In genomic region chrX:72060196-72060974, GRCh38 we compare ENCODE assay signal across 12 cellular contexts.
DNase-seq lines count a peak whose midpoint lies in the region; ATAC-seq and TF ChIP-seq lines count a peak whose summit lies in the region.
"Had no signal": no experiment of that assay in that cellular context is flagged by ENCODE, and none has a peak within 500 bp of the region (broad histone marks: within the 10 kb centered on the region; RNA-seq: fewer than 3 reads in every experiment).

No MANE protein-coding gene starts in this region.

- no peak for TF ChIP-seq CTCF in left ventricle myocardium inferior (IDR thresholded peaks at IDR 0.05; ENCODE audit: borderline replicate concordance)
- no peak for TF ChIP-seq CTCF in right atrium auricular region (IDR thresholded peaks at IDR 0.05)
- TF ChIP-seq CTCF in foreskin fibroblast (IDR thresholded peaks at IDR 0.05; ENCODE audit: low read depth, low read length): no peak

- no peak overlapping the region for H3K27ac Mint-ChIP-seq in CD8-positive, alpha-beta memory T cell

- H3K4me3 Mint-ChIP-seq in CD8-positive, alpha-beta memory T cell: no peak overlapping the region

- no peaks in the 10 kb centered on the region for H3K36me3 Mint-ChIP-seq in CD8-positive, alpha-beta memory T cell

- no peak for ATAC-seq in HG02852 (IDR thresholded peaks at IDR 0.05; ENCODE audit: unreplicated experiment)
- ATAC-seq: mucosa of descending colon had no signal

- H3K27me3 ChIP-seq in left ventricle myocardium inferior (ENCODE audit: low read depth): no peaks in the 10 kb centered on the region
- H3K27me3 ChIP-seq in right atrium auricular region: no peaks in the 10 kb centered on the region
- H3K27me3 ChIP-seq in CD8-positive, alpha-beta memory T cell (ENCODE audit: insufficient read depth, low read length, poor library complexity, severe bottlenecking): no peaks in the 10 kb centered on the region

- POLR2A ChIA-PET in CD8-positive, alpha-beta memory T cell (lab: Charles Lee): no interaction called here

- DNase-seq in left ventricle myocardium inferior: no peak
- DNase-seq in right atrium auricular region (ENCODE audit: low spot score): no peak
- DNase-seq in SK-N-DZ (ENCODE audit: low spot score): peak; percentile 75
- DNase-seq in hypothalamus (lab: John Stamatoyannopoulos, UW): peak in 46 of 51 donors; percentile 0 to 75 (median 38)
- DNase-seq in activated naive CD4-positive, alpha-beta T cell (lab: John Stamatoyannopoulos, UW): no peak
- no peak for DNase-seq in foreskin fibroblast
- DNase-seq in CD8-positive, alpha-beta memory T cell: no peak
- DNase-seq: MM.1S, mucosa of descending colon, WERI-Rb-1 had no signal

- H3K4me3 ChIP-seq in left ventricle myocardium inferior: no peak overlapping the region
- H3K4me3 ChIP-seq in right atrium auricular region: no peak overlapping the region
- H3K4me3 ChIP-seq in foreskin fibroblast (ENCODE audit: low read depth in 1 of 2, low read length in 2 of 2): no peak overlapping the region
- no peak overlapping the region for H3K4me3 ChIP-seq in CD8-positive, alpha-beta memory T cell (ENCODE audit: low read length)
- H3K4me3 ChIP-seq: mucosa of descending colon had no signal

- H3K36me3 ChIP-seq in left ventricle myocardium inferior (no peaks in the 10 kb centered on the region), right atrium auricular region (no peaks in the 10 kb centered on the region)
- H3K36me3 ChIP-seq in CD8-positive, alpha-beta memory T cell (ENCODE audit: insufficient read depth, low read length): no peaks in the 10 kb centered on the region

- H3K4me1 ChIP-seq in left ventricle myocardium inferior (peaks cover 14% of the 10 kb centered on the region), right atrium auricular region (peaks cover 0 to 5% of the 10 kb centered on the region in 2 donors)
- H3K4me1 ChIP-seq in CD8-positive, alpha-beta memory T cell (ENCODE audit: insufficient read depth, low read length): no peaks in the 10 kb centered on the region

- no peaks in the 10 kb centered on the region for H3K9me3 Mint-ChIP-seq in CD8-positive, alpha-beta memory T cell

- no peaks in the 10 kb centered on the region for H3K9me3 ChIP-seq in left ventricle myocardium inferior (replicated peaks)
- H3K9me3 ChIP-seq in right atrium auricular region: no peaks in the 10 kb centered on the region
- no peaks in the 10 kb centered on the region for H3K9me3 ChIP-seq in CD8-positive, alpha-beta memory T cell (ENCODE audit: low read length)
- H3K9me3 ChIP-seq: mucosa of descending colon had no signal

- intact Hi-C loops in left ventricle myocardium inferior (cut with micrococcal nuclease): no loop called here

- peaks cover 4 to 17% (median 6%) of the 10 kb centered on the region in 3 donors for H3K4me1 Mint-ChIP-seq in CD8-positive, alpha-beta memory T cell

- CTCF ChIA-PET in CD8-positive, alpha-beta memory T cell (lab: Charles Lee): no interaction called here

- H3K27me3 Mint-ChIP-seq in CD8-positive, alpha-beta memory T cell: peaks cover 0 to 18% of the 10 kb centered on the region in 2 donors

- peak overlapping the region; percentile 12 for H3K27ac ChIP-seq in left ventricle myocardium inferior (replicated peaks)
- H3K27ac ChIP-seq in right atrium auricular region: no peak overlapping the region
- H3K27ac ChIP-seq in CD8-positive, alpha-beta memory T cell (ENCODE audit: low read depth, low read length): no peak overlapping the region
- H3K27ac ChIP-seq: RWPE1, WERI-Rb-1 had no signal

Comparison
In these comparisons a context has a peak if more than half of its experiments do, and no peak if none do; other contexts are left out.
1. DNase-seq: peak in SK-N-DZ (single experiment) and hypothalamus (46 of 51); none in left ventricle myocardium inferior (single experiment), right atrium auricular region (single experiment), activated naive CD4-positive, alpha-beta T cell (0 of 4), foreskin fibroblast (0 of 2) and CD8-positive, alpha-beta memory T cell (0 of 5).